1 cellular context compared by ENCODE assay signal in genomic region chr3:59809750-59810444, GRCh38.
TF ChIP-seq lines count a peak whose summit lies in the region.

No MANE protein-coding gene starts in this region.

TF ChIP-seq in WTC11, 78 proteins besides CTCF, POLR2A, EP300 and RAD21 (continued from another document):
- TF ChIP-seq, protein P1, sequence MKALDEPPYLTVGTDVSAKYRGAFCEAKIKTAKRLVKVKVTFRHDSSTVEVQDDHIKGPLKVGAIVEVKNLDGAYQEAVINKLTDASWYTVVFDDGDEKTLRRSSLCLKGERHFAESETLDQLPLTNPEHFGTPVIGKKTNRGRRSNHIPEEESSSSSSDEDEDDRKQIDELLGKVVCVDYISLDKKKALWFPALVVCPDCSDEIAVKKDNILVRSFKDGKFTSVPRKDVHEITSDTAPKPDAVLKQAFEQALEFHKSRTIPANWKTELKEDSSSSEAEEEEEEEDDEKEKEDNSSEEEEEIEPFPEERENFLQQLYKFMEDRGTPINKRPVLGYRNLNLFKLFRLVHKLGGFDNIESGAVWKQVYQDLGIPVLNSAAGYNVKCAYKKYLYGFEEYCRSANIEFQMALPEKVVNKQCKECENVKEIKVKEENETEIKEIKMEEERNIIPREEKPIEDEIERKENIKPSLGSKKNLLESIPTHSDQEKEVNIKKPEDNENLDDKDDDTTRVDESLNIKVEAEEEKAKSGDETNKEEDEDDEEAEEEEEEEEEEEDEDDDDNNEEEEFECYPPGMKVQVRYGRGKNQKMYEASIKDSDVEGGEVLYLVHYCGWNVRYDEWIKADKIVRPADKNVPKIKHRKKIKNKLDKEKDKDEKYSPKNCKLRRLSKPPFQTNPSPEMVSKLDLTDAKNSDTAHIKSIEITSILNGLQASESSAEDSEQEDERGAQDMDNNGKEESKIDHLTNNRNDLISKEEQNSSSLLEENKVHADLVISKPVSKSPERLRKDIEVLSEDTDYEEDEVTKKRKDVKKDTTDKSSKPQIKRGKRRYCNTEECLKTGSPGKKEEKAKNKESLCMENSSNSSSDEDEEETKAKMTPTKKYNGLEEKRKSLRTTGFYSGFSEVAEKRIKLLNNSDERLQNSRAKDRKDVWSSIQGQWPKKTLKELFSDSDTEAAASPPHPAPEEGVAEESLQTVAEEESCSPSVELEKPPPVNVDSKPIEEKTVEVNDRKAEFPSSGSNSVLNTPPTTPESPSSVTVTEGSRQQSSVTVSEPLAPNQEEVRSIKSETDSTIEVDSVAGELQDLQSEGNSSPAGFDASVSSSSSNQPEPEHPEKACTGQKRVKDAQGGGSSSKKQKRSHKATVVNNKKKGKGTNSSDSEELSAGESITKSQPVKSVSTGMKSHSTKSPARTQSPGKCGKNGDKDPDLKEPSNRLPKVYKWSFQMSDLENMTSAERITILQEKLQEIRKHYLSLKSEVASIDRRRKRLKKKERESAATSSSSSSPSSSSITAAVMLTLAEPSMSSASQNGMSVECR (CRISPR knock-in tag; IDR thresholded peaks at IDR 0.05; ENCODE audit: borderline replicate concordance) = no peak
- TF ChIP-seq MXD4 (CRISPR knock-in tag; IDR thresholded peaks at IDR 0.05; ENCODE audit: borderline replicate concordance) (no peak), ZNF423 (CRISPR knock-in tag; IDR thresholded peaks at IDR 0.05) (no peak), ZNF317 (CRISPR knock-in tag; IDR thresholded peaks at IDR 0.05; ENCODE audit: borderline replicate concordance, low read depth) (no peak), ZSCAN18 (CRISPR knock-in tag; IDR thresholded peaks at IDR 0.05) (no peak), OVOL2 (CRISPR knock-in tag; IDR thresholded peaks at IDR 0.05; ENCODE audit: borderline replicate concordance) (no peak), ZNF232 (CRISPR knock-in tag; IDR thresholded peaks at IDR 0.05) (no peak), ELF4 (CRISPR knock-in tag; IDR thresholded peaks at IDR 0.05; ENCODE audit: low read depth) (no peak), JUN (CRISPR knock-in tag; IDR thresholded peaks at IDR 0.05) (no peak)
- TF ChIP-seq, protein P2, sequence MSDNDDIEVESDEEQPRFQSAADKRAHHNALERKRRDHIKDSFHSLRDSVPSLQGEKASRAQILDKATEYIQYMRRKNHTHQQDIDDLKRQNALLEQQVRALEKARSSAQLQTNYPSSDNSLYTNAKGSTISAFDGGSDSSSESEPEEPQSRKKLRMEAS (CRISPR knock-in tag; IDR thresholded peaks at IDR 0.05) = no peak
